ENCODE assay signal across 8 cellular contexts in genomic region chr9:33165263-33166151, GRCh38. TPM values are rescaled to one million over a fixed set of nuclear protein-coding genes. Genes with fewer than 3 reads are reported as not detected.
DNase-seq lines count a peak whose midpoint lies in the region; ATAC-seq, FAIRE-seq and TF ChIP-seq lines count a peak whose summit lies in the region.

No MANE protein-coding gene starts in this region.

- peaks cover 43% of the 10 kb centered on the region for H3F3A ChIP-seq in PC-9 (ENCODE audit: insufficient read depth, low read depth)

- H3K4me1 ChIP-seq in PC-9 (replicated peaks; ENCODE audit: insufficient read depth), result peaks cover 54% of the 10 kb centered on the region
- H3K4me1 ChIP-seq in liver (ENCODE audit: control insufficient read depth in 4 of 4, insufficient read depth in 4 of 4, low read length in 3 of 4), result peaks cover 20 to 50% (median 42%) of the 10 kb centered on the region in 4 donors
- H3K4me1 ChIP-seq in thoracic aorta (ENCODE audit: control insufficient read depth in 1 of 2, low read depth in 2 of 2), result peaks cover 41 to 56% of the 10 kb centered on the region in 2 donors

- DNase-seq in SKM-1 treated with dmso at 0.1 percent for 144 hours (lab: John Stamatoyannopoulos, UW; ENCODE audit: unreplicated experiment) (peak; percentile 24), SKM-1 (lab: John Stamatoyannopoulos, UW; ENCODE audit: unreplicated experiment) (no peak), HFF-Myc (ENCODE audit: extremely low read depth, low read depth) (no peak), PC-9 (peak in 1 of 2 experiments; percentile 92), bronchial epithelial cell (ENCODE audit: low read depth) (peak; percentile 66), thoracic aorta (ENCODE audit: low spot score) (no peak), mesenteric fat pad (ENCODE audit: low spot score) (no peak)

- H3K36me3 ChIP-seq in PC-9 (ENCODE audit: low read depth) (0 out of 2 replicates have a peak, but pooled peaks cover 3% of the 10 kb centered on the region), bronchial epithelial cell (ENCODE audit: control insufficient read depth, insufficient read depth, low read length) (no peaks in the 10 kb centered on the region), liver (ENCODE audit: control insufficient read depth in 4 of 4, insufficient read depth in 3 of 4, low read depth in 1 of 4, low read length in 3 of 4) (no peaks in the 10 kb centered on the region), thoracic aorta (no peaks in the 10 kb centered on the region)

- H3K4me2 ChIP-seq in PC-9, result peak overlapping the region; percentile 94

- H3K4me3 ChIP-seq in HFF-Myc (replicated peaks; ENCODE audit: low read depth, low read length), result peak overlapping the region; percentile 82
- peak overlapping the region; percentile 93 for H3K4me3 ChIP-seq in PC-9
- H3K4me3 ChIP-seq in bronchial epithelial cell (ENCODE audit: low read depth, low read length), result peak overlapping the region; percentile 85
- peak overlapping the region; percentile 80 to 99 (median 86) for H3K4me3 ChIP-seq in liver (ENCODE audit: low read depth in 1 of 3, low read length in 3 of 3)
- peak overlapping the region; percentile 92 for H3K4me3 ChIP-seq in thoracic aorta

- ATAC-seq in thoracic aorta (ENCODE audit: insufficient number of reproducible peaks, low FRiP score, low read depth), result peak; percentile 21

- peak overlapping the region; percentile 100 for H3K27ac ChIP-seq in PC-9
- peak overlapping the region; percentile 95 to 97 for H3K27ac ChIP-seq in liver (ENCODE audit: low read depth in 1 of 2, low read length in 2 of 2)
- H3K27ac ChIP-seq in thoracic aorta, result peak overlapping the region; percentile 92 to 97

- H3K9me3 ChIP-seq in PC-9 (ENCODE audit: insufficient read depth, low read depth) (no peaks in the 10 kb centered on the region), liver (ENCODE audit: control insufficient read depth in 4 of 4, low read length in 3 of 4) (no peaks in the 10 kb centered on the region), thoracic aorta (no peaks in the 10 kb centered on the region)

- FAIRE-seq in bronchial epithelial cell (lab: Jason Lieb, UNC), result no peak

- POLR2A ChIA-PET in PC-9 (lab: Charles Lee; ENCODE audit: unreplicated experiment), result interaction anchor here (0.6 kb wide), 2 partner anchors 15 to 58 kb away, joined by 3 read pairs; no protein-coding TSS in a partner anchor

- BruUV-seq in PC-9 (replicated peaks; lab: Mats Ljungman, UMichigan), result no TSS peak

- no peaks in the 10 kb centered on the region for H3K9me2 ChIP-seq in PC-9 (ENCODE audit: insufficient read depth)

- H3K9ac ChIP-seq in liver (ENCODE audit: low read depth in 1 of 2, low read length in 2 of 2), result peak overlapping the region; percentile 99 to 100

- H3K79me2 ChIP-seq in PC-9 (ENCODE audit: low read depth), result peaks cover 54% of the 10 kb centered on the region

- WGBS in liver, result 5% methylated on average over 10 of the region's 10 CpGs

- CTCF ChIA-PET in PC-9 (lab: Charles Lee), result no interaction called here

- no peak overlapping the region for H2AFZ ChIP-seq in PC-9

- no peak for TF ChIP-seq CTCF in HFF-Myc (IDR thresholded peaks at IDR 0.05; ENCODE audit: low read depth, low read length, missing control alignments)
- no peak for TF ChIP-seq CTCF in PC-9 (conservative IDR thresholded peaks at IDR 0.05)
- TF ChIP-seq CTCF in bronchial epithelial cell (IDR thresholded peaks at IDR 0.05; ENCODE audit: insufficient read depth, low read length, severe bottlenecking), result no peak
- TF ChIP-seq CTCF in liver (IDR thresholded peaks at IDR 0.05; ENCODE audit: low read depth, low read length, missing input control), result no peak
- no peak for TF ChIP-seq CTCF in thoracic aorta (IDR thresholded peaks at IDR 0.05)

- peak; percentile 1 to 28 for TF ChIP-seq RAD21 in liver (IDR thresholded peaks at IDR 0.05)

- intact Hi-C loops in PC-9 (cut with micrococcal nuclease; ENCODE audit: unreplicated experiment), result no loop called here

- H3K27me3 ChIP-seq in PC-9 (ENCODE audit: insufficient read depth, low read depth) (no peaks in the 10 kb centered on the region), bronchial epithelial cell (ENCODE audit: control insufficient read depth, insufficient read depth, low read length) (no peaks in the 10 kb centered on the region), liver (ENCODE audit: control insufficient read depth in 4 of 4, insufficient read depth in 4 of 4, low read length in 3 of 4) (no peaks in the 10 kb centered on the region), thoracic aorta (replicated peaks; ENCODE audit: insufficient read depth) (no peaks in the 10 kb centered on the region)

- no peaks in the 10 kb centered on the region for H4K20me1 ChIP-seq in PC-9 (ENCODE audit: insufficient read depth)

TF ChIP-seq in liver, 16 proteins besides CTCF, POLR2A, EP300 and RAD21:
- TF ChIP-seq YY1 (IDR thresholded peaks at IDR 0.05) (peak; percentile 64), FOXA2 (IDR thresholded peaks at IDR 0.05) (peak; percentile 92), MAX (IDR thresholded peaks at IDR 0.05) (peak; percentile 80), ZBTB33 (IDR thresholded peaks at IDR 0.05) (peak; percentile 76), RXRA (IDR thresholded peaks at IDR 0.05) (peak; percentile 95), GABPA (IDR thresholded peaks at IDR 0.05 in 1 of 2, conservative IDR thresholded peaks at IDR 0.05 in 1 of 2) (peak; percentile 22 to 73), EGR1 (IDR thresholded peaks at IDR 0.05; ENCODE audit: low read depth in 2 of 2) (peak in 1 of 2 donors; percentile 78), FOXA1 (IDR thresholded peaks at IDR 0.05) (peak; percentile 91), SP1 (IDR thresholded peaks at IDR 0.05) (peak; percentile 92), JUND (IDR thresholded peaks at IDR 0.05) (peak; percentile 83 to 88), NR2F2 (IDR thresholded peaks at IDR 0.05) (peak; percentile 99), REST (IDR thresholded peaks at IDR 0.05) (peak; percentile 51), HNF4A (conservative IDR thresholded peaks at IDR 0.05) (peak; percentile 90 to 96), ATF3 (IDR thresholded peaks at IDR 0.05) (peak; percentile 66), HNF4G (IDR thresholded peaks at IDR 0.05) (peak; percentile 58), TAF1 (conservative IDR thresholded peaks at IDR 0.05) (peak; percentile 93)

RNA-seq across cellular contexts. Expression of gene B4GALT1, which starts 1.6 kb away (rescaled TPM):
- total RNA-seq in PC-9 (2021), result 75.6 and 87.2 TPM in 2 replicates
- 21.3 and 30.3 TPM in 2 replicates for total RNA-seq in bronchial epithelial cell
- 10 to 100 TPM; 27.3 to 58.1 TPM for total RNA-seq in liver
- polyA plus RNA-seq in liver, result 10 to 100 TPM; 25.9 to 59.8 TPM
- total RNA-seq in thoracic aorta, result 10 to 100 TPM; 59.4 to 86.6 TPM
- total RNA-seq in mesenteric fat pad, result 115 TPM

Comparison
In these comparisons a context has a peak if more than half of its experiments do, and no peak if none do; other contexts are left out.
1. DNase-seq: peak in SKM-1 treated with dmso at 0.1 percent for 144 hours (single experiment) and bronchial epithelial cell (single experiment); none in SKM-1 (single experiment), HFF-Myc (single experiment), thoracic aorta (single experiment) and mesenteric fat pad (single experiment).
2. Peak in every context shown above with its lines, with median percentiles within 50 percentile points of each other: H3K4me3 ChIP-seq and H3K27ac ChIP-seq.